Comparison of ENCODE assay signal across 9 cellular contexts in genomic region chr11:73321342-73322110, GRCh38. TPM values are rescaled to one million over a fixed set of nuclear protein-coding genes. Genes with fewer than 3 reads are reported as not detected.
DNase-seq lines count a peak whose midpoint lies in the region; ATAC-seq and TF ChIP-seq lines count a peak whose summit lies in the region.
"Had no signal": no experiment of that assay in that cellular context is flagged by ENCODE, and none has a peak within 500 bp of the region (broad histone marks: within the 10 kb centered on the region; RNA-seq: fewer than 3 reads in every experiment).

No MANE protein-coding gene starts in this region.

- H2AK5ac ChIP-seq in IMR-90 (ENCODE audit: low read depth, low read length), result peak overlapping the region; percentile 95

- H3K4me3 ChIP-seq in IMR-90 (ENCODE audit: insufficient read depth, low read depth, low read length), result no peak overlapping the region
- no peak overlapping the region for H3K4me3 ChIP-seq in suprapubic skin

- H2BK120ac ChIP-seq in IMR-90 (ENCODE audit: low read depth, low read length), result peak overlapping the region; percentile 91

- peak overlapping the region; percentile 89 to 90 for H4K8ac ChIP-seq in IMR-90 (ENCODE audit: low read depth in 2 of 2, low read length in 2 of 2)

- peak; percentile 15 for ATAC-seq in IMR-90 (ENCODE audit: low read depth)
- no peak for ATAC-seq in GM18868 (IDR thresholded peaks at IDR 0.05; ENCODE audit: unreplicated experiment)

- H3K27ac ChIP-seq in IMR-90 (ENCODE audit: insufficient read depth, low read length) (peak overlapping the region; percentile 98), suprapubic skin (peak overlapping the region; percentile 67)

- intact Hi-C loops in IMR-90 (cut with micrococcal nuclease), result no loop called here

- peak overlapping the region; percentile 92 for H2BK5ac ChIP-seq in IMR-90 (ENCODE audit: low read depth, low read length, poor library complexity, severe bottlenecking)

- H2AK9ac ChIP-seq in IMR-90 (replicated peaks; ENCODE audit: low read depth, low read length, poor library complexity), result peak overlapping the region; percentile 96

- H3K9me3 ChIP-seq in IMR-90 (ENCODE audit: control insufficient read depth, insufficient read depth, low read length) (no peaks in the 10 kb centered on the region), suprapubic skin (no peaks in the 10 kb centered on the region)

- H2AFZ ChIP-seq in IMR-90 (replicated peaks; ENCODE audit: low read length, poor library complexity), result peak overlapping the region; percentile 36

- DNase-seq in IMR-90 (peak; percentile 84), amniotic epithelial cell (ENCODE audit: low read depth) (peak; percentile 58), left kidney (ENCODE audit: low read depth, low spot score) (peak; percentile 72), suprapubic skin (ENCODE audit: low spot score in 2 of 2) (no peak), NCI-H774 (lab: John Stamatoyannopoulos, UW) (no peak)
- no peak for DNase-seq in activated CD8-positive, alpha-beta memory T cell treated with anti-CD3 and anti-CD28 coated beads, Interleukin-2, amount 50 U/mL, for 4 hours
- DNase-seq in stimulated activated CD4-positive, alpha-beta T cell treated with anti-CD3 and anti-CD28 coated beads, Interleukin-2, amount 100 ng/mL, for 24 hours, result no peak
- DNase-seq: NCI-H526 treated with DMSO at 0.1 percent for 48 hours had no signal

- TF ChIP-seq EP300 in suprapubic skin (IDR thresholded peaks at IDR 0.05), result no peak

- TF ChIP-seq CTCF in IMR-90 (conservative IDR thresholded peaks at IDR 0.05; ENCODE audit: low read depth, low read length) (no peak), suprapubic skin (IDR thresholded peaks at IDR 0.05) (no peak)

- H3K9me1 ChIP-seq in IMR-90 (ENCODE audit: insufficient read depth, low read length), result peaks cover 49% of the 10 kb centered on the region

- peak overlapping the region; percentile 74 for H3K18ac ChIP-seq in IMR-90 (ENCODE audit: low read depth, low read length)

- peak overlapping the region; percentile 77 for H3K56ac ChIP-seq in IMR-90 (ENCODE audit: extremely low read depth, insufficient read depth, low read length)

- peak overlapping the region; percentile 59 for H4K5ac ChIP-seq in IMR-90 (ENCODE audit: low read depth, low read length)

- BruUV-seq in IMR-90 (replicated peaks; lab: Mats Ljungman, UMichigan), result no TSS peak

- peak overlapping the region; percentile 96 for H3K23ac ChIP-seq in IMR-90 (ENCODE audit: low read depth, low read length)

- peaks cover 63% of the 10 kb centered on the region for H4K20me1 ChIP-seq in IMR-90 (ENCODE audit: insufficient read depth, low read length)

- WGBS in IMR-90 (ENCODE audit: extremely low coverage in 2 of 2, insufficient read length in 1 of 2), 2 experiments, result 29% methylated on average over 2 of the region's 11 CpGs; no CpG with 5 or more reads in 1 of the 2 experiments
- WGBS in suprapubic skin, result 69% methylated on average over 7 of the region's 11 CpGs

- no peak for TF ChIP-seq POLR2A in IMR-90 (IDR thresholded peaks at IDR 0.05; ENCODE audit: low read depth, low read length)
- no peak for TF ChIP-seq POLR2A in suprapubic skin (IDR thresholded peaks at IDR 0.05)

- peak overlapping the region; percentile 96 for H3K4ac ChIP-seq in IMR-90 (ENCODE audit: low read depth, low read length)

- H3K4me1 ChIP-seq in IMR-90 (ENCODE audit: control insufficient read depth, insufficient read depth, low read length), result peaks cover 72% of the 10 kb centered on the region
- peaks cover 57% of the 10 kb centered on the region for H3K4me1 ChIP-seq in suprapubic skin

- POLR2A ChIA-PET in IMR-90 (lab: Charles Lee; ENCODE audit: unreplicated experiment), result interaction anchor here (0.5 kb wide), 1 partner anchor 236 kb away, joined by 3 read pairs; no protein-coding TSS in a partner anchor

- H4K91ac ChIP-seq in IMR-90 (ENCODE audit: insufficient read depth, low read depth, low read length), result peak overlapping the region; percentile 92

- peaks cover 16% of the 10 kb centered on the region for H3K36me3 ChIP-seq in IMR-90 (ENCODE audit: control insufficient read depth, insufficient read depth, low read length)
- H3K36me3 ChIP-seq in suprapubic skin, result no peaks in the 10 kb centered on the region

- H3K14ac ChIP-seq in IMR-90 (replicated peaks; ENCODE audit: low read depth, low read length), result peak overlapping the region; percentile 96

- H2BK20ac ChIP-seq in IMR-90 (ENCODE audit: low read depth, low read length), result peak overlapping the region; percentile 87

- H3K9ac ChIP-seq in IMR-90 (ENCODE audit: low read depth, low read length), result peak overlapping the region; percentile 29

- dilution Hi-C loops in IMR-90 (cut with HindIII; ENCODE audit: low sequenced_read_pairs, unreplicated experiment), result no loop called here

- in situ Hi-C loops in IMR-90 (cut with MboI; ENCODE audit: low sequenced_read_pairs), result no loop called here

- H3K4me2 ChIP-seq in IMR-90 (ENCODE audit: low read depth, low read length), result peak overlapping the region; percentile 53

- CTCF ChIA-PET in IMR-90 (lab: Yijun Ruan, JAX), result interaction anchor here (0.5 to 2.0 kb wide), 3 partner anchors 9 to 271 kb away, joined by 3 to 7 read pairs (median 5); no protein-coding TSS in a partner anchor

- H3K27me3 ChIP-seq in IMR-90 (ENCODE audit: control insufficient read depth, insufficient read depth, low read length) (no peaks in the 10 kb centered on the region), suprapubic skin (no peaks in the 10 kb centered on the region)

- H2BK15ac ChIP-seq in IMR-90 (ENCODE audit: low read depth, low read length), result peak overlapping the region; percentile 67; the same call in 2 of the 3 replicates

- H3K79me1 ChIP-seq in IMR-90 (ENCODE audit: low read depth in 1 of 2, low read length in 2 of 2), result peaks cover 28 to 87% of the 10 kb centered on the region in 2 experiments; a peak in 3 of 4 replicates

- TF ChIP-seq RAD21 in IMR-90 (IDR thresholded peaks at IDR 0.05; ENCODE audit: low read length), result no peak

TF ChIP-seq in IMR-90, 13 proteins besides CTCF, POLR2A, EP300 and RAD21:
- TF ChIP-seq MAZ (IDR thresholded peaks at IDR 0.05; ENCODE audit: borderline replicate concordance, low read depth, low read length) (peak; percentile 64), BHLHE40 (IDR thresholded peaks at IDR 0.05; ENCODE audit: low read depth, low read length) (no peak), CHD1 (IDR thresholded peaks at IDR 0.05; ENCODE audit: low read depth, low read length) (no peak), SMC3 (IDR thresholded peaks at IDR 0.05; ENCODE audit: low read depth, low read length) (no peak), MAFK (IDR thresholded peaks at IDR 0.05; ENCODE audit: low read depth, low read length) (no peak), FOS (IDR thresholded peaks at IDR 0.05; ENCODE audit: low read depth, low read length) (peak; percentile 15; the same call in 1 of the 2 replicates), CEBPB (IDR thresholded peaks at IDR 0.05; ENCODE audit: low read depth, low read length) (no peak)
TF ChIP-seq in IMR-90: peak in this region for 2.

RNA-seq across cellular contexts. Expression of gene ARHGEF17, which starts 13.4 kb away (rescaled TPM):
- 19.4 and 21.7 TPM in 2 replicates for total RNA-seq in IMR-90 (2012; rRNA removed)
- polyA plus RNA-seq in IMR-90 (2012; rRNA removed), result 97.7 and 128 TPM in 2 replicates
- polyA plus RNA-seq in IMR-90 (2012; cell fraction: cytosol; rRNA removed), result 30.1 and 51.0 TPM in 2 replicates
- polyA plus RNA-seq in IMR-90 (2012; cell fraction: nucleus; rRNA removed; ENCODE audit: low replicate concordance), result 388 and 880 TPM in 2 replicates
- total RNA-seq in suprapubic skin, result 10 to 100 TPM in 2 of 4 donors, 1 to 10 TPM in 2; 8.3 to 25.0 (median 9.7) TPM

RNA-seq across cellular contexts. Expression of gene P2RY6, which starts 49.4 kb away (rescaled TPM):
- total RNA-seq in IMR-90 (2012; rRNA removed) (under 0.01 TPM in 1 of 2 replicates, not detected in the other), suprapubic skin (under 1 TPM in 3 of 4 donors, not detected in 1; 0.38 to 0.89 (median 0.38) TPM)
- 0.37 and 0.44 TPM in 2 replicates for polyA plus RNA-seq in IMR-90 (2012; rRNA removed)
- 0.67 TPM in 1 of 2 replicates, not detected in the other for polyA plus RNA-seq in IMR-90 (2012; cell fraction: cytosol; rRNA removed)
- polyA plus RNA-seq in IMR-90 (2012; cell fraction: nucleus; rRNA removed; ENCODE audit: low replicate concordance), result 0.45 and 1.5 TPM in 2 replicates

RNA-seq across cellular contexts. Expression of gene RELT, which starts 54.7 kb away (rescaled TPM):
- total RNA-seq in IMR-90 (2012; rRNA removed) (2.3 and 3.1 TPM in 2 replicates), suprapubic skin (10 to 100 TPM in 1 of 4 donors, 1 to 10 TPM in 3; 1.9 to 11.2 (median 4.2) TPM)
- 5.3 and 6.5 TPM in 2 replicates for polyA plus RNA-seq in IMR-90 (2012; rRNA removed)
- 4.3 and 5.3 TPM in 2 replicates for polyA plus RNA-seq in IMR-90 (2012; cell fraction: cytosol; rRNA removed)
- 17.5 and 30.8 TPM in 2 replicates for polyA plus RNA-seq in IMR-90 (2012; cell fraction: nucleus; rRNA removed; ENCODE audit: low replicate concordance)

Comparison
In these comparisons a context has a peak if more than half of its experiments do, and no peak if none do; other contexts are left out.
1. DNase-seq: peak in IMR-90 (single experiment), amniotic epithelial cell (single experiment) and left kidney (single experiment); none in suprapubic skin (0 of 2), activated CD8-positive, alpha-beta memory T cell treated with anti-CD3 and anti-CD28 coated beads, Interleukin-2, amount 50 U/mL, for 4 hours (single experiment), stimulated activated CD4-positive, alpha-beta T cell treated with anti-CD3 and anti-CD28 coated beads, Interleukin-2, amount 100 ng/mL, for 24 hours (0 of 2) and NCI-H774 (single experiment).